In genomic region chr12:115433014-115433634, GRCh38 we compare ENCODE assay signal across 1 cellular context.
TF ChIP-seq lines count a peak whose summit lies in the region.

No MANE protein-coding gene starts in this region.

TF ChIP-seq in HepG2, 621 proteins besides CTCF, POLR2A, EP300 and RAD21 (continued from another document and continues in another):
- TF ChIP-seq ZBTB40 (IDR thresholded peaks at IDR 0.05) (no peak), ZBTB40 (CRISPR knock-in tag; IDR thresholded peaks at IDR 0.05) (no peak; the same call in 1 of the 2 replicates), NFATC3 (CRISPR knock-in tag; IDR thresholded peaks at IDR 0.05) (no peak), MXD3 (CRISPR knock-in tag; IDR thresholded peaks at IDR 0.05) (no peak; the same call in 1 of the 2 replicates), ZNF776 (CRISPR knock-in tag; IDR thresholded peaks at IDR 0.05) (no peak), BRD4 (CRISPR knock-in tag; IDR thresholded peaks at IDR 0.05) (peak; percentile 93), ZNF274 (CRISPR knock-in tag; IDR thresholded peaks at IDR 0.05) (no peak), DBP (CRISPR knock-in tag; IDR thresholded peaks at IDR 0.05; ENCODE audit: not compliant biosample characterization) (no peak), HMGXB4 (CRISPR knock-in tag; IDR thresholded peaks at IDR 0.05; ENCODE audit: borderline replicate concordance in 1 of 2, low read depth in 1 of 2) (0 out of 4 replicates have a peak, but pooled peaks of 1 of the 2 experiments have one; percentile 54), ZNF317 (CRISPR knock-in tag; IDR thresholded peaks at IDR 0.05) (no peak), DMTF1 (CRISPR knock-in tag; IDR thresholded peaks at IDR 0.05) (no peak), CREBL2 (CRISPR knock-in tag; IDR thresholded peaks at IDR 0.05; ENCODE audit: borderline replicate concordance) (no peak), XRCC5 (optimal IDR thresholded peaks at IDR 0.05; ENCODE audit: low read length) (no peak), ZFP36 (IDR thresholded peaks at IDR 0.05; ENCODE audit: borderline replicate concordance, low read depth, low read length, partially characterized antibody) (no peak), ARNT (IDR thresholded peaks at IDR 0.05) (no peak), THYN1 (CRISPR knock-in tag; IDR thresholded peaks at IDR 0.05; ENCODE audit: borderline replicate concordance, low read depth) (no peak), ZBTB38 (CRISPR knock-in tag; IDR thresholded peaks at IDR 0.05) (0 out of 2 replicates have a peak, but pooled peaks have one; percentile 34), TAF1 (CRISPR knock-in tag; IDR thresholded peaks at IDR 0.05) (no peak), TBX3 (IDR thresholded peaks at IDR 0.05; ENCODE audit: borderline replicate concordance) (no peak), ZNF841 (CRISPR knock-in tag; IDR thresholded peaks at IDR 0.05; ENCODE audit: borderline replicate concordance) (no peak), ZNF253 (CRISPR knock-in tag; IDR thresholded peaks at IDR 0.05; ENCODE audit: borderline replicate concordance) (no peak), SMC3 (IDR thresholded peaks at IDR 0.05; ENCODE audit: low read length) (peak; percentile 27; the same call in 1 of the 2 replicates), ZNF672 (CRISPR knock-in tag; IDR thresholded peaks at IDR 0.05) (no peak), DRAP1 (CRISPR knock-in tag; IDR thresholded peaks at IDR 0.05) (peak; percentile 59), ZNF83 (CRISPR knock-in tag; IDR thresholded peaks at IDR 0.05; ENCODE audit: borderline replicate concordance) (no peak), ZNF121 (CRISPR knock-in tag; IDR thresholded peaks at IDR 0.05) (no peak), MAFK (conservative IDR thresholded peaks at IDR 0.05 in 1 of 2, IDR thresholded peaks at IDR 0.05 in 1 of 2; ENCODE audit: low read length in 2 of 2) (no peak), YEATS2 (CRISPR knock-in tag; IDR thresholded peaks at IDR 0.05; ENCODE audit: borderline replicate concordance) (no peak), ZNF646 (CRISPR knock-in tag; IDR thresholded peaks at IDR 0.05) (0 out of 2 replicates have a peak, but pooled peaks have one; percentile 13), ZBTB2 (CRISPR knock-in tag; IDR thresholded peaks at IDR 0.05; ENCODE audit: low read depth) (no peak), ZNF552 (CRISPR knock-in tag; IDR thresholded peaks at IDR 0.05; ENCODE audit: borderline replicate concordance) (no peak), MBD4 (IDR thresholded peaks at IDR 0.05; ENCODE audit: borderline replicate concordance, low read length) (no peak)
